9 cellular contexts compared by ENCODE assay signal in the genomic region with DNA sequence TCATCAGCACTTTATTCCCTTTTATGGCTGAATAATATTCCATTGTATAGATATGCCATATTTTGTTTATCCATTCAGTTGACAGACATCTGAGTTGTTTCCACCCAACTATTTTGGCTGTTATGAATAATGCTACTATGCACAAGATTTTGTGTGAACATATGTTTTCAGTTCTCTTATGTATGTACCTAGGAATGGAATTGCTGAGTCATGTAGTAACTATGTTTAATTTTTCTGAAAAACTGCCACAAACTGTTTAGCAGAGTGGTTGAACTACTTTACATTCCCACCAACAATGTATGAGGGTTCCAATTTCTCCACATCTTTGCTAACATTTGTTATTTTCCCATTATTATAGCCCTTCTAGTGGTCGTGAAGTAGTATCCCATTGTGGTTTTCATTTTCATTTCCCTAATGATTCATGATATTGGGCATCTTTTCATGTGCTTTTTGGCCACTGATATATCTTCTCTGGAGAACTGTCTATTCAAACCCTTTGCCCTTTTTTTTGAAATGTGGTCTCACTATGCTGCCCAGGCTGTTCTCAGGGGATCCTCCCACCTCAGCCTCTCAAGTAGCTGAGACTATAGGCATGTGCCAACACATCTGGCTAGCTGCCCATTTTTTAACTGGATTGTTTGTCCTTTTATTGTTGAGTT. TPM values are rescaled to one million over a fixed set of nuclear protein-coding genes. Genes with fewer than 3 reads are reported as not detected.
A peak's percentile ranks its signal among the peaks of the same experiment; 100 is the strongest.
DNase-seq lines count a peak whose midpoint lies in the region; ATAC-seq lines count a peak whose summit lies in the region.
"Had no signal": no experiment of that assay in that cellular context is flagged by ENCODE, and none has a peak within 500 bp of the region (broad histone marks: within the 10 kb centered on the region; RNA-seq: fewer than 3 reads in every experiment).

No MANE protein-coding gene starts in this region.

- H3K36me3 ChIP-seq in SK-N-MC (ENCODE audit: insufficient read depth, low read length) (peaks cover 7% of the 10 kb centered on the region; the same call in 1 of the 2 replicates), mesenchymal stem cell (ENCODE audit: control insufficient read depth in 1 of 2, insufficient read depth in 2 of 2, low read depth in 1 of 2, low read length in 2 of 2) (peaks cover 14 to 33% of the 10 kb centered on the region in 2 experiments)
- H3K36me3 ChIP-seq: neutrophil had no signal

- no peak overlapping the region for H2AK5ac ChIP-seq in mesenchymal stem cell (ENCODE audit: low read length, severe bottlenecking)

- H2BK12ac ChIP-seq in mesenchymal stem cell (ENCODE audit: low read length in 2 of 2), result no peak overlapping the region

- no peaks in the 10 kb centered on the region for H3K27me3 ChIP-seq in mesenchymal stem cell (ENCODE audit: control insufficient read depth in 1 of 2, insufficient read depth in 1 of 2, low read length in 2 of 2)
- H3K27me3 ChIP-seq: neutrophil had no signal

- no peak overlapping the region for H3K4me2 ChIP-seq in mesenchymal stem cell (ENCODE audit: low read length, poor library complexity, severe bottlenecking)

- H4K91ac ChIP-seq in mesenchymal stem cell (ENCODE audit: low read length), result no peak overlapping the region

- no peak overlapping the region for H2BK5ac ChIP-seq in mesenchymal stem cell (ENCODE audit: low read depth, low read length, poor library complexity, severe bottlenecking)

- no peak overlapping the region for H3K23ac ChIP-seq in mesenchymal stem cell (ENCODE audit: low read length in 2 of 2)

- H2BK120ac ChIP-seq in mesenchymal stem cell (ENCODE audit: low read depth, low read length), result no peak overlapping the region

- peak overlapping the region; percentile 31; the same call in 1 of the 2 replicates for H3K27ac ChIP-seq in SK-N-MC
- peak overlapping the region; percentile 84 for H3K27ac ChIP-seq in mesenchymal stem cell (ENCODE audit: low read length, poor library complexity, severe bottlenecking)
- H3K27ac ChIP-seq: neutrophil had no signal

- no peak overlapping the region for H3K4ac ChIP-seq in mesenchymal stem cell (ENCODE audit: low read depth in 1 of 2, low read length in 2 of 2)

- DNase-seq in SK-N-MC (ENCODE audit: low read depth, low spot score) (no peak), mesenchymal stem cell (peak; percentile 51), HuH-7 (ENCODE audit: low spot score) (no peak), activated gamma-delta T cell treated with Interleukin-2 at 50 U/mL for 16 hours (no peak)
- no peak for DNase-seq in activated effector memory CD4-positive, alpha-beta T cell treated with Interleukin-2 at 50 U/mL for 16 hours
- DNase-seq in activated CD4-positive, alpha-beta T cell treated with anti-CD3 and anti-CD28 coated beads for 1 hour, result no peak

- H3K4me1 ChIP-seq in mesenchymal stem cell (ENCODE audit: control insufficient read depth, insufficient read depth, low read depth, low read length), result peaks cover 16% of the 10 kb centered on the region

- H3K9ac ChIP-seq in SK-N-MC (ENCODE audit: insufficient read length) (no peak overlapping the region), mesenchymal stem cell (ENCODE audit: low read length) (peak overlapping the region; percentile 46)

- H3K4me3 ChIP-seq in SK-N-MC, result no peak overlapping the region
- peak overlapping the region in 1 of 2 experiments; percentile 1 for H3K4me3 ChIP-seq in mesenchymal stem cell (ENCODE audit: insufficient read depth in 1 of 2, low read depth in 1 of 2, low read length in 2 of 2)

- H2BK15ac ChIP-seq in mesenchymal stem cell (ENCODE audit: low read depth, poor library complexity, severe bottlenecking), result no peak overlapping the region

- peak; percentile 76 for ATAC-seq in GM18861 (IDR thresholded peaks at IDR 0.05; ENCODE audit: unreplicated experiment)
- peak; percentile 75 for ATAC-seq in HG02798 (IDR thresholded peaks at IDR 0.05; ENCODE audit: poor library complexity, unreplicated experiment)

- WGBS in mesenchymal stem cell, result 8% methylated on average over 1 of the region's 1 CpG

- no peak overlapping the region for H4K8ac ChIP-seq in mesenchymal stem cell (ENCODE audit: low read length)

- H3K9me3 ChIP-seq in SK-N-MC (ENCODE audit: low read depth, low read length) (no peaks in the 10 kb centered on the region), mesenchymal stem cell (ENCODE audit: control insufficient read depth, low read length) (no peaks in the 10 kb centered on the region)
- H3K9me3 ChIP-seq: neutrophil had no signal

- H3K79me1 ChIP-seq in mesenchymal stem cell (replicated peaks; ENCODE audit: low read length, poor library complexity, severe bottlenecking), result no peaks in the 10 kb centered on the region

- no peak overlapping the region for H2AFZ ChIP-seq in mesenchymal stem cell (ENCODE audit: low read depth, low read length)

- H3K14ac ChIP-seq in mesenchymal stem cell (ENCODE audit: low read length in 2 of 2), result no peak overlapping the region

- H3K18ac ChIP-seq in mesenchymal stem cell (ENCODE audit: low read depth in 1 of 2, low read length in 2 of 2), result no peak overlapping the region

RNA-seq across cellular contexts. Expression of a gene that starts 26.3 kb away (rescaled TPM):
- polyA plus RNA-seq in mesenchymal stem cell (2013, experiment 1 of 2), result 127 TPM
- polyA plus RNA-seq in mesenchymal stem cell (2013, experiment 2 of 2), result 126 TPM
